ENCODE assay signal across 24 cellular contexts in genomic region chr3:15541371-15541770, GRCh38.
"Had no signal": no experiment of that assay in that cellular context is flagged by ENCODE, and none has a peak within 500 bp of the region (broad histone marks: within the 10 kb centered on the region; RNA-seq: fewer than 3 reads in every experiment).

No MANE protein-coding gene starts in this region.

- DNase-seq: activated B cell treated with CpG ODN at 0.5 μM for 24 hours; activated CD4-positive, alpha-beta memory T cell treated with anti-CD3 and anti-CD28 coated beads, Interleukin-2, amount 10 ng/mL, durations not matched to agents 7 days and 5 days; activated CD4-positive, alpha-beta T cell treated with anti-CD3 and anti-CD28 coated beads for 48 hours; activated naive CD4-positive, alpha-beta T cell treated with anti-CD3 and anti-CD28 coated beads for 36 hours; activated T-cell treated with anti-CD3 and anti-CD28 coated beads, Interleukin-2, amount 50 U/mL, for 24 hours; aorta; brain microvascular endothelial cell; caudate nucleus; dermis blood vessel endothelial cell; effector CD8-positive, alpha-beta T cell; foreskin keratinocyte; kidney glomerular epithelial cell; left lung; naive thymus-derived CD8-positive, alpha-beta T cell; stimulated activated CD4-positive, alpha-beta T cell treated with anti-CD3 and anti-CD28 coated beads, Interleukin-4, amount 100 ng/mL, for 1 hour; stimulated activated naive CD4-positive, alpha-beta T cell treated with Interleukin-2 at 50 U/mL for 16 hours; T1000 had no signal

- ATAC-seq: foreskin keratinocyte; left lung; naive thymus-derived CD8-positive, alpha-beta T cell had no signal

- H3K9me3 Mint-ChIP-seq: activated naive CD4-positive, alpha-beta T cell treated with anti-CD3 and anti-CD28 coated beads for 36 hours; type B pancreatic cell had no signal

- H3K4me1 ChIP-seq: foreskin keratinocyte, left lung had no signal

- H3K9me3 ChIP-seq: left lung, thoracic aorta, vagina had no signal

- H3K27ac ChIP-seq: brain microvascular endothelial cell, foreskin keratinocyte, hepatocyte, left lung, thoracic aorta, vagina had no signal

- H3K4me3 ChIP-seq: hepatocyte, left lung, thoracic aorta, vagina had no signal

- H3K4me3 Mint-ChIP-seq: activated B cell treated with CpG ODN at 0.5 μM for 24 hours; activated CD4-positive, alpha-beta memory T cell treated with anti-CD3 and anti-CD28 coated beads, Interleukin-2, amount 10 ng/mL, durations not matched to agents 7 days and 5 days; activated naive CD4-positive, alpha-beta T cell treated with anti-CD3 and anti-CD28 coated beads for 36 hours; activated T-cell treated with anti-CD3 and anti-CD28 coated beads, Interleukin-2, amount 50 U/mL, for 24 hours; mesothelial cell of epicardium; naive thymus-derived CD8-positive, alpha-beta T cell; type B pancreatic cell had no signal

- H3K27me3 Mint-ChIP-seq: activated B cell treated with CpG ODN at 0.5 μM for 24 hours; activated CD4-positive, alpha-beta memory T cell treated with anti-CD3 and anti-CD28 coated beads, Interleukin-2, amount 10 ng/mL, durations not matched to agents 7 days and 5 days; activated T-cell treated with anti-CD3 and anti-CD28 coated beads, Interleukin-2, amount 50 U/mL, for 24 hours; naive thymus-derived CD8-positive, alpha-beta T cell; progenitor cell of endocrine pancreas; type B pancreatic cell had no signal

- H3K36me3 ChIP-seq: brain microvascular endothelial cell, left lung, thoracic aorta, vagina had no signal

- H3K36me3 Mint-ChIP-seq: type B pancreatic cell had no signal

- H3K27me3 ChIP-seq: brain microvascular endothelial cell, hepatocyte, left lung, vagina had no signal

- H3K27ac Mint-ChIP-seq: activated B cell treated with CpG ODN at 0.5 μM for 24 hours; activated naive CD4-positive, alpha-beta T cell treated with anti-CD3 and anti-CD28 coated beads for 36 hours; activated T-cell treated with anti-CD3 and anti-CD28 coated beads, Interleukin-2, amount 50 U/mL, for 24 hours; activated T-helper 2 cell treated with anti-CD3 and anti-CD28 coated beads, Interferon-gamma antibody, Interleukin-2, Interleukin-4, amounts not matched to agents 10 μg/mL and 5 μg/mL and 100 μg/mL, durations not matched to agents 14 hours and 24 hours and 36 hours; mesothelial cell of epicardium; progenitor cell of endocrine pancreas; type B pancreatic cell had no signal

- H3K4me1 Mint-ChIP-seq: activated B cell treated with CpG ODN at 0.5 μM for 24 hours, mesothelial cell of epicardium had no signal
